ENCODE assay signal across 26 cellular contexts in the genomic region with DNA sequence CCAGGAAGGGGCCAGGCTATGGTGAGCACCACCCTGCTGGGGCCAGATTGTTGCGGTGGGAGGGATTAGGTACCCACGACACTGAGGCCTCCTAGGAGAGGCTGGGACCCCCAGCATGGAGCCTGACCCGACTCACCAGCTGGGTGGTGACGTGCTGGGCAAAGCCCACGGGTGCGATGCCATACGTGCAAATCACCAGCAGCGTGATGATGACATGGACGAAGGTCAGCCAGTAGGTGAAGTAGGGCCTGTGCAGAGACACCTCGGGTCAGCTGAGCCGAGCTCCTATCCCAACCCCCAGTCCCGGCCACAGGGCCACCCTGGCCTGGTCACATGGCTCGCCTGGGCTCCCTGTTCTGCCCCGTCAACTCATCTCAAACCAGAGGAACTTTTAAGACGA. TPM values are rescaled to one million over a fixed set of nuclear protein-coding genes. Genes with fewer than 3 reads are reported as not detected.
"Had no signal": no experiment of that assay in that cellular context is flagged by ENCODE, and none has a peak within 500 bp of the region (broad histone marks: within the 10 kb centered on the region; RNA-seq: fewer than 3 reads in every experiment).

No MANE protein-coding gene starts in this region.

- H3K27ac Mint-ChIP-seq: activated CD8-positive, alpha-beta T cell treated with anti-CD3 and anti-CD28 coated beads, Interleukin-2, amount 10 ng/mL, durations not matched to agents 7 days and 5 days; activated naive CD4-positive, alpha-beta T cell treated with anti-CD3 and anti-CD28 coated beads, Interleukin-2, amount 50 U/mL, for 24 hours; activated T-cell treated with anti-CD3 and anti-CD28 coated beads, Interleukin-2, amount 50 U/mL, for 24 hours; activated T-helper 1 cell treated with anti-CD3 and anti-CD28 coated beads, Interleukin-12 subunit alpha, Interleukin-12 subunit beta, Interleukin-2, Interleukin-4 antibody, amounts not matched to agents 30 ng/mL and 10 ng/mL and 1 ng/mL, durations not matched to agents 14 hours and 24 hours and 36 hours; WTC11 had no signal

- H3K9me3 Mint-ChIP-seq: activated naive CD4-positive, alpha-beta T cell treated with anti-CD3 and anti-CD28 coated beads, Interleukin-2, amount 50 U/mL, for 24 hours; activated T-cell treated with anti-CD3 and anti-CD28 coated beads, Interleukin-2, amount 50 U/mL, for 24 hours; activated T-helper 1 cell treated with anti-CD3 and anti-CD28 coated beads, Interleukin-12 subunit alpha, Interleukin-12 subunit beta, Interleukin-2, Interleukin-4 antibody, amounts not matched to agents 30 ng/mL and 10 ng/mL and 1 ng/mL, durations not matched to agents 14 hours and 24 hours and 36 hours; T-helper 1 cell treated with Interleukin-12 subunit alpha and Interleukin-12 subunit beta and Interleukin-4 antibody, amounts not matched to agents 30 μg/mL and 1 μg/mL, for 36 hours; WTC11 had no signal

- H3K9me3 ChIP-seq: ascending aorta, body of pancreas had no signal

- H3K27me3 ChIP-seq: ascending aorta, body of pancreas had no signal

- H3K27ac ChIP-seq: ascending aorta, body of pancreas, KMS-11 had no signal

- H3K9ac ChIP-seq: KMS-11 had no signal

- H3K4me3 Mint-ChIP-seq: activated CD8-positive, alpha-beta T cell treated with anti-CD3 and anti-CD28 coated beads, Interleukin-2, amount 10 ng/mL, durations not matched to agents 7 days and 5 days; activated naive CD4-positive, alpha-beta T cell treated with anti-CD3 and anti-CD28 coated beads, Interleukin-2, amount 50 U/mL, for 24 hours; activated T-cell treated with anti-CD3 and anti-CD28 coated beads, Interleukin-2, amount 50 U/mL, for 24 hours; activated T-helper 1 cell treated with anti-CD3 and anti-CD28 coated beads, Interleukin-12 subunit alpha, Interleukin-12 subunit beta, Interleukin-2, Interleukin-4 antibody, amounts not matched to agents 30 ng/mL and 10 ng/mL and 1 ng/mL, durations not matched to agents 14 hours and 24 hours and 36 hours; T-helper 1 cell treated with Interleukin-12 subunit alpha and Interleukin-12 subunit beta and Interleukin-4 antibody, amounts not matched to agents 30 μg/mL and 1 μg/mL, for 36 hours; WTC11 had no signal

- H3K4me1 ChIP-seq: ascending aorta, body of pancreas had no signal

- H3K4me3 ChIP-seq: ascending aorta, body of pancreas had no signal

- ATAC-seq: activated CD8-positive, alpha-beta T cell treated with anti-CD3 and anti-CD28 coated beads, Interleukin-2, amount 10 ng/mL, durations not matched to agents 7 days and 5 days; body of pancreas; WTC11 had no signal

- H3K4me2 ChIP-seq: KMS-11 had no signal

- H3K4me1 Mint-ChIP-seq: activated naive CD4-positive, alpha-beta T cell treated with anti-CD3 and anti-CD28 coated beads, Interleukin-2, amount 50 U/mL, for 24 hours; WTC11 had no signal

- DNase-seq: activated CD4-positive, alpha-beta T cell treated with anti-CD3 and anti-CD28 coated beads for 48 hours; activated CD4-positive, alpha-beta T cell treated with anti-CD3 and anti-CD28 coated beads, Interleukin-2, amount 50 U/mL, for 4 hours; activated CD4-positive, CD25-positive, alpha-beta regulatory T cell treated with anti-CD3 and anti-CD28 coated beads, Interleukin-2, amount 50 U/mL, for 72 hours; activated CD8-positive, alpha-beta T cell treated with anti-CD3 and anti-CD28 coated beads, Interleukin-2, amount 10 ng/mL, durations not matched to agents 7 days and 5 days; activated effector memory CD4-positive, alpha-beta T cell treated with Interleukin-2 at 50 U/mL for 16 hours; activated naive CD4-positive, alpha-beta T cell; activated T-cell treated with anti-CD3 and anti-CD28 coated beads, Interleukin-2, amount 50 U/mL, for 24 hours; amniotic stem cell; body of pancreas; MV-4-11; NCI-H1092 treated with DMSO at 0.1 percent for 48 hours; NCI-H1417 treated with DMSO at 0.1 percent for 48 hours; NCI-H187; NCI-H2081; NCI-H510A treated with DMSO at 0.1 percent for 48 hours; SHP77 treated with DMSO at 0.1 percent for 48 hours; T-helper 9 cell had no signal

- H3K27me3 Mint-ChIP-seq: activated naive CD4-positive, alpha-beta T cell treated with anti-CD3 and anti-CD28 coated beads, Interleukin-2, amount 50 U/mL, for 24 hours; activated T-cell treated with anti-CD3 and anti-CD28 coated beads, Interleukin-2, amount 50 U/mL, for 24 hours had no signal

RNA-seq across cellular contexts. Expression of a gene that starts 7.5 kb away (rescaled TPM):
- total RNA-seq: activated CD8-positive, alpha-beta T cell treated with anti-CD3 and anti-CD28 coated beads, Interleukin-2, amount 10 ng/mL, durations not matched to agents 7 days and 5 days; activated T-helper 1 cell treated with anti-CD3 and anti-CD28 coated beads, Interleukin-12 subunit alpha, Interleukin-12 subunit beta, Interleukin-2, Interleukin-4 antibody, amounts not matched to agents 30 ng/mL and 10 ng/mL and 1 ng/mL, durations not matched to agents 14 hours and 24 hours and 36 hours; ascending aorta; body of pancreas; bronchial epithelial cell; MCF 10A; SK-MEL-5 had no signal
